19 cellular contexts compared by ENCODE assay signal in the genomic region with DNA sequence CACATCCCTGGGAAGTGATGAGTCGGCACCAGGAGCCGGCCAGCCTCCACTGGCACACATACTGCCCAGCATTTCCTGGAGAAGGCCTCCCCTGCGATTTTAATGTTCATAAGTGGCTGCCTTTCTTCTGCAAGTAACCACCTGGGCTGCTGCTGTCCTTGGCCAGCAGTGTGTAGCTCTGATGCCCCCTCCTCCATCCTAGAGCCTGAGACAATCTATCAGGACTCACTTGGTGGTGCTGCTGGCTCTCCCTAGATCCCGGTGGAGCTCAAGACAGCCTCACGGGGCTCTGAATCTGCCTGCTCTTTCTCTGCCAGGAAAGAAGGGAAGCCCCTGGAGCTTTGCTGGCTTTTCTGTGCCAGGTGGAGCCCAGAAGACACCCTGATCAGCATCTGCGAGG.
DNase-seq lines count a peak whose midpoint lies in the region; ATAC-seq, FAIRE-seq and TF ChIP-seq lines count a peak whose summit lies in the region.
"Had no signal": no experiment of that assay in that cellular context is flagged by ENCODE, and none has a peak within 500 bp of the region (broad histone marks: within the 10 kb centered on the region; RNA-seq: fewer than 3 reads in every experiment).

No MANE protein-coding gene starts in this region.

- H3K27ac ChIP-seq in HepG2 (ENCODE audit: extremely low read length, insufficient read depth, low read length) (no peak overlapping the region), right lobe of liver (no peak overlapping the region), IMR-90 (ENCODE audit: insufficient read depth, low read length) (no peak overlapping the region)

- WGBS in HepG2 (ENCODE audit: low lambda C conversion rate): 5% methylated on average over 2 of the region's 6 CpGs
- WGBS in right lobe of liver (ENCODE audit: insufficient coverage, low coverage, low lambda C conversion rate, missing lambda C conversion rate): 61% methylated on average over 5 of the region's 6 CpGs
- 49% methylated on average over 3 of the region's 6 CpGs; no CpG with 5 or more reads in 1 of the 2 experiments for WGBS in IMR-90 (ENCODE audit: extremely low coverage in 2 of 2, insufficient read length in 1 of 2), 2 experiments

- no peak overlapping the region for H2BK15ac ChIP-seq in IMR-90 (ENCODE audit: low read depth, low read length)

- no peak overlapping the region for H3K56ac ChIP-seq in IMR-90 (ENCODE audit: extremely low read depth, insufficient read depth, low read length)

- no peaks in the 10 kb centered on the region for H3K36me3 Mint-ChIP-seq in nephron progenitor cell (ENCODE audit: low read depth)

- TF ChIP-seq POLR2A in HepG2 (IDR thresholded peaks at IDR 0.05; ENCODE audit: insufficient read depth in 1 of 2, low read depth in 2 of 2, low read length in 2 of 2): no peak
- TF ChIP-seq POLR2A in right lobe of liver (IDR thresholded peaks at IDR 0.05): no peak
- TF ChIP-seq POLR2A in IMR-90 (IDR thresholded peaks at IDR 0.05; ENCODE audit: low read depth, low read length): no peak

- FAIRE-seq in HepG2 (lab: Jason Lieb, UNC): no peak
- FAIRE-seq: GM12892, H54 had no signal

- no peak overlapping the region for H4K91ac ChIP-seq in IMR-90 (ENCODE audit: insufficient read depth, low read depth, low read length)

- H3K4me3 Mint-ChIP-seq in nephron progenitor cell: no peak overlapping the region
- H3K4me3 Mint-ChIP-seq: CD4-positive, CD25-positive, alpha-beta regulatory T cell; T-helper 17 cell had no signal

- no peak overlapping the region for H3K23ac ChIP-seq in IMR-90 (ENCODE audit: low read depth, low read length)

- H3K9me3 ChIP-seq in HepG2 (ENCODE audit: low read length) (no peaks in the 10 kb centered on the region), right lobe of liver (no peaks in the 10 kb centered on the region), IMR-90 (ENCODE audit: control insufficient read depth, insufficient read depth, low read length) (no peaks in the 10 kb centered on the region)

- H4K20me1 ChIP-seq in HepG2 (ENCODE audit: insufficient read depth, low read length): no peaks in the 10 kb centered on the region
- H4K20me1 ChIP-seq in IMR-90 (ENCODE audit: insufficient read depth, low read length): no peaks in the 10 kb centered on the region

- no peaks in the 10 kb centered on the region for H3K79me1 ChIP-seq in IMR-90 (ENCODE audit: low read depth in 1 of 2, low read length in 2 of 2)

- CTCF ChIA-PET in HepG2 (lab: Yijun Ruan, JAX; ENCODE audit: low intra/inter-chr PET ratio, low total read pairs) (no interaction called here), IMR-90 (lab: Yijun Ruan, JAX) (no interaction called here)

- H2AK5ac ChIP-seq in IMR-90 (ENCODE audit: low read depth, low read length): no peak overlapping the region

- intact Hi-C loops in HepG2 (cut with micrococcal nuclease; ENCODE audit: unreplicated experiment) (no loop called here), right lobe of liver (cut with DNase I) (no loop called here), IMR-90 (cut with micrococcal nuclease) (no loop called here), posterior vena cava (cut with DNase I) (no loop called here)

- no peak overlapping the region for H4K8ac ChIP-seq in IMR-90 (ENCODE audit: low read depth in 2 of 2, low read length in 2 of 2)

- H3K27me3 Mint-ChIP-seq in nephron progenitor cell (ENCODE audit: low read depth, poor library complexity): peaks cover 33% of the 10 kb centered on the region
- H3K27me3 Mint-ChIP-seq: CD4-positive, CD25-positive, alpha-beta regulatory T cell; T-helper 17 cell had no signal

- H3K9ac ChIP-seq in HepG2 (ENCODE audit: insufficient read depth, low read depth, low read length) (no peak overlapping the region), IMR-90 (ENCODE audit: low read depth, low read length) (no peak overlapping the region)

- H3K4me1 Mint-ChIP-seq in nephron progenitor cell: peaks cover 17% of the 10 kb centered on the region

- H3K18ac ChIP-seq in IMR-90 (ENCODE audit: low read depth, low read length): no peak overlapping the region

- no peak overlapping the region for H2BK20ac ChIP-seq in IMR-90 (ENCODE audit: low read depth, low read length)

- POLR2A ChIA-PET in HepG2 (lab: Yijun Ruan, JAX): no interaction called here
- POLR2A ChIA-PET in IMR-90 (lab: Charles Lee; ENCODE audit: unreplicated experiment): no interaction called here

- TF ChIP-seq CTCF in HepG2 (CRISPR knock-in tag; IDR thresholded peaks at IDR 0.05) (no peak), right lobe of liver (IDR thresholded peaks at IDR 0.05) (no peak), IMR-90 (conservative IDR thresholded peaks at IDR 0.05; ENCODE audit: low read depth, low read length) (no peak), nephron progenitor cell (IDR thresholded peaks at IDR 0.05) (no peak)

- dilution Hi-C loops in IMR-90 (cut with HindIII; ENCODE audit: low sequenced_read_pairs, unreplicated experiment): no loop called here

- no peaks in the 10 kb centered on the region for H3K36me3 ChIP-seq in HepG2 (replicated peaks in 1 of 2; ENCODE audit: control insufficient read depth in 1 of 2, insufficient read depth in 2 of 2, low read length in 2 of 2)
- no peaks in the 10 kb centered on the region for H3K36me3 ChIP-seq in right lobe of liver
- H3K36me3 ChIP-seq in IMR-90 (ENCODE audit: control insufficient read depth, insufficient read depth, low read length): no peaks in the 10 kb centered on the region

- in situ Hi-C loops in HepG2 (cut with HindIII; ENCODE audit: extremely low pct_ligation_motif_present, low pct_unique_long_range_greater_than_20kb) (no loop called here), IMR-90 (cut with MboI; ENCODE audit: low sequenced_read_pairs) (no loop called here)

- H3K4me3 ChIP-seq in HepG2 (replicated peaks in 1 of 3; ENCODE audit: insufficient read depth in 1 of 3, low read depth in 2 of 3, low read length in 3 of 3): no peak overlapping the region
- no peak overlapping the region for H3K4me3 ChIP-seq in right lobe of liver
- H3K4me3 ChIP-seq in IMR-90 (ENCODE audit: insufficient read depth, low read depth, low read length): no peak overlapping the region

- no peaks in the 10 kb centered on the region for H3K9me1 ChIP-seq in IMR-90 (ENCODE audit: insufficient read depth, low read length)

- no peak overlapping the region for H3K27ac Mint-ChIP-seq in nephron progenitor cell
- H3K27ac Mint-ChIP-seq: CD4-positive, CD25-positive, alpha-beta regulatory T cell; T-helper 17 cell had no signal

- BruUV-seq in HepG2 (replicated peaks; lab: Mats Ljungman, UMichigan) (no TSS peak), IMR-90 (replicated peaks; lab: Mats Ljungman, UMichigan) (no TSS peak)

- H2AK9ac ChIP-seq in IMR-90 (replicated peaks; ENCODE audit: low read depth, low read length, poor library complexity): no peak overlapping the region

- no peak overlapping the region for H3K4me2 ChIP-seq in HepG2 (ENCODE audit: low read depth, low read length)
- no peak overlapping the region for H3K4me2 ChIP-seq in IMR-90 (ENCODE audit: low read depth, low read length)

- DNase-seq in HepG2 (ENCODE audit: low spot score): no peak
- no peak for DNase-seq in right lobe of liver
- no peak for DNase-seq in IMR-90
- DNase-seq in medulla oblongata (ENCODE audit: extremely low spot score): peak; percentile 7
- peak; percentile 36 for DNase-seq in posterior vena cava (ENCODE audit: low spot score)
- no peak for DNase-seq in nephron progenitor cell
- DNase-seq in cortex of kidney (lab: John Stamatoyannopoulos, UW): no peak
- DNase-seq: CD4-positive, CD25-positive, alpha-beta regulatory T cell; Kasumi-1; NCI-H1105 treated with DMSO at 0.1 percent for 48 hours; NCI-H1930; NCI-H345; NCI-H69; OCI-M1; SHP77 treated with DMSO at 0.1 percent for 48 hours; T-helper 17 cell had no signal

- H3K79me2 ChIP-seq in HepG2 (ENCODE audit: insufficient read depth, low read length): no peaks in the 10 kb centered on the region

- TF ChIP-seq RAD21 in HepG2 (CRISPR knock-in tag; IDR thresholded peaks at IDR 0.05): no peak
- TF ChIP-seq RAD21 in IMR-90 (IDR thresholded peaks at IDR 0.05; ENCODE audit: low read length): no peak

- H3K4me1 ChIP-seq in HepG2 (ENCODE audit: insufficient read depth, low read length) (0 out of 2 replicates have a peak, but pooled peaks cover 7% of the 10 kb centered on the region), right lobe of liver (no peaks in the 10 kb centered on the region), IMR-90 (ENCODE audit: control insufficient read depth, insufficient read depth, low read length) (no peaks in the 10 kb centered on the region)

- TF ChIP-seq EP300 in HepG2 (IDR thresholded peaks at IDR 0.05; ENCODE audit: low read depth in 2 of 2, low read length in 2 of 2) (no peak), HepG2 (CRISPR knock-in tag; IDR thresholded peaks at IDR 0.05; ENCODE audit: borderline replicate concordance) (no peak)

- peaks cover 4% of the 10 kb centered on the region for H3K9me3 Mint-ChIP-seq in nephron progenitor cell

- no peak overlapping the region for H4K5ac ChIP-seq in IMR-90 (ENCODE audit: low read depth, low read length)

- no peak overlapping the region for H2BK5ac ChIP-seq in IMR-90 (ENCODE audit: low read depth, low read length, poor library complexity, severe bottlenecking)

- H3K27me3 ChIP-seq in HepG2 (ENCODE audit: control insufficient read depth in 1 of 2, insufficient read depth in 2 of 2, low read length in 2 of 2) (no peaks in the 10 kb centered on the region), right lobe of liver (no peaks in the 10 kb centered on the region), IMR-90 (ENCODE audit: control insufficient read depth, insufficient read depth, low read length) (peaks cover 8% of the 10 kb centered on the region)

- no peak overlapping the region for H2BK120ac ChIP-seq in IMR-90 (ENCODE audit: low read depth, low read length)

- H3K14ac ChIP-seq in IMR-90 (replicated peaks; ENCODE audit: low read depth, low read length): no peak overlapping the region

- ATAC-seq in HepG2: peak; percentile 52
- no peak for ATAC-seq in right lobe of liver
- no peak; the same call in 1 of the 2 replicates for ATAC-seq in IMR-90 (ENCODE audit: low read depth)
- no peak for ATAC-seq in GM21786 (IDR thresholded peaks at IDR 0.05; ENCODE audit: unreplicated experiment)
- ATAC-seq: T-helper 17 cell had no signal

- H2AFZ ChIP-seq in HepG2 (ENCODE audit: low read length) (no peak overlapping the region), IMR-90 (replicated peaks; ENCODE audit: low read length, poor library complexity) (peak overlapping the region; percentile 56)

- no peak overlapping the region for H3K4ac ChIP-seq in IMR-90 (ENCODE audit: low read depth, low read length)

TF ChIP-seq in HepG2, 621 proteins besides CTCF, POLR2A, EP300 and RAD21 (continues in another document):
- TF ChIP-seq ZNF660 (CRISPR knock-in tag; IDR thresholded peaks at IDR 0.05; ENCODE audit: borderline replicate concordance, low read depth) (no peak), MAFK (conservative IDR thresholded peaks at IDR 0.05 in 1 of 2, IDR thresholded peaks at IDR 0.05 in 1 of 2; ENCODE audit: low read length in 2 of 2) (peak in 1 of 2 experiments; percentile 40; a peak in 1 of 4 replicates)

TF ChIP-seq in IMR-90, 13 proteins besides CTCF, POLR2A, EP300 and RAD21:
- TF ChIP-seq RFX5 (IDR thresholded peaks at IDR 0.05; ENCODE audit: low read depth, low read length) (no peak), BHLHE40 (IDR thresholded peaks at IDR 0.05; ENCODE audit: low read depth, low read length) (no peak), MAFK (IDR thresholded peaks at IDR 0.05; ENCODE audit: low read depth, low read length) (peak; percentile 23; the same call in 1 of the 2 replicates)

Comparison
In these comparisons a context has a peak if more than half of its experiments do, and no peak if none do; other contexts are left out.
1. DNase-seq: peak in medulla oblongata (single experiment) and posterior vena cava (single experiment); none in HepG2 (single experiment), right lobe of liver (0 of 3), IMR-90 (single experiment), nephron progenitor cell (single experiment) and cortex of kidney (single experiment).